30 cellular contexts compared by ENCODE assay signal in genomic region chr15:71883447-71883846, GRCh38.
DNase-seq lines count a peak whose midpoint lies in the region; ATAC-seq, FAIRE-seq and TF ChIP-seq lines count a peak whose summit lies in the region.
"Had no signal": no experiment of that assay in that cellular context is flagged by ENCODE, and none has a peak within 500 bp of the region (broad histone marks: within the 10 kb centered on the region; RNA-seq: fewer than 3 reads in every experiment).

No MANE protein-coding gene starts in this region.

- H2AFZ ChIP-seq in GM23338, result no peak overlapping the region

- H3K27me3 ChIP-seq in GM23338 (ENCODE audit: insufficient read depth), result no peaks in the 10 kb centered on the region
- no peaks in the 10 kb centered on the region for H3K27me3 ChIP-seq in naive thymus-derived CD4-positive, alpha-beta T cell (ENCODE audit: control insufficient read depth in 2 of 2, insufficient read depth in 2 of 2, low read length in 2 of 2)
- H3K27me3 ChIP-seq: BLaER1 treated with 17β-estradiol and CSF1 and Interleukin-3, amounts not matched to agents 10 nM and 100 nM; sigmoid colon; tibial nerve had no signal

- no peak overlapping the region for H3K4me3 Mint-ChIP-seq in GM23338
- no peak overlapping the region for H3K4me3 Mint-ChIP-seq in naive thymus-derived CD4-positive, alpha-beta T cell
- H3K4me3 Mint-ChIP-seq: activated CD4-positive, alpha-beta memory T cell treated with anti-CD3 and anti-CD28 coated beads for 36 hours; activated T-helper 1 cell treated with anti-CD3 and anti-CD28 coated beads, Interleukin-12 subunit alpha, Interleukin-12 subunit beta, Interleukin-2, Interleukin-4 antibody, amounts not matched to agents 30 ng/mL and 10 ng/mL and 1 ng/mL, durations not matched to agents 14 hours and 24 hours and 36 hours; dendritic cell treated with granulocyte-macrophage colony-stimulating factor and Interleukin-4, amounts not matched to agents 40 ng/mL and 50 ng/mL, for 4 days; nephron had no signal

- peak; percentile 90 for FAIRE-seq in GM19239 (lab: Jason Lieb, UNC)
- FAIRE-seq: G401.6, H54 had no signal

- no peak overlapping the region for H3K27ac ChIP-seq in GM23338 (ENCODE audit: low read depth)
- H3K27ac ChIP-seq in naive thymus-derived CD4-positive, alpha-beta T cell (ENCODE audit: low read depth, low read length), result no peak overlapping the region
- H3K27ac ChIP-seq: BLaER1 treated with 17β-estradiol and CSF1 and Interleukin-3, amounts not matched to agents 10 nM and 100 nM; sigmoid colon; tibial nerve had no signal

- intact Hi-C loops in naive thymus-derived CD4-positive, alpha-beta T cell (cut with micrococcal nuclease), result no loop called here

- H3K4me3 ChIP-seq in GM23338, result no peak overlapping the region
- H3K4me3 ChIP-seq in naive thymus-derived CD4-positive, alpha-beta T cell (ENCODE audit: low read length), result no peak overlapping the region
- H3K4me3 ChIP-seq: BLaER1 treated with 17β-estradiol and CSF1 and Interleukin-3, amounts not matched to agents 10 nM and 100 nM; sigmoid colon; tibial nerve had no signal

- peak overlapping the region; percentile 13; the same call in 1 of the 2 replicates for H3K4me2 ChIP-seq in GM23338
- H3K4me2 ChIP-seq: BLaER1 treated with 17β-estradiol and CSF1 and Interleukin-3, amounts not matched to agents 10 nM and 100 nM had no signal

- no peaks in the 10 kb centered on the region for H3K36me3 Mint-ChIP-seq in GM23338 (ENCODE audit: low read depth)
- H3K36me3 Mint-ChIP-seq in naive thymus-derived CD4-positive, alpha-beta T cell, result peaks cover 5 to 78% (median 48%) of the 10 kb centered on the region in 5 donors

- DNase-seq in GM19239 (ENCODE audit: insufficient read length, low spot score) (no peak), GM23338 (ENCODE audit: low spot score) (no peak), HT-29 (ENCODE audit: low spot score) (no peak), NK-92 (lab: John Stamatoyannopoulos, UW; ENCODE audit: unreplicated experiment) (no peak)
- DNase-seq in stimulated activated naive CD4-positive, alpha-beta T cell treated with Interleukin-2 at 50 U/mL for 16 hours (lab: John Stamatoyannopoulos, UW), result no peak
- no peak for DNase-seq in naive thymus-derived CD4-positive, alpha-beta T cell
- DNase-seq: activated CD4-positive, alpha-beta memory T cell treated with anti-CD3 and anti-CD28 coated beads for 36 hours; activated CD8-positive, alpha-beta memory T cell treated with anti-CD3 and anti-CD28 coated beads, Interleukin-2, amount 50 U/mL, for 48 hours; activated naive CD4-positive, alpha-beta T cell treated with Interleukin-2 at 50 U/mL for 16 hours; central memory CD4-positive, alpha-beta T cell; DMS79; erythroblast; glutamatergic neuron; NCI-H1930; NCI-H526; SHP77; sigmoid colon; stimulated activated CD4-positive, alpha-beta T cell treated with anti-CD3 and anti-CD28 coated beads, Interleukin-12 subunit alpha, Interleukin-12 subunit beta, amount 100 ng/mL, for 4 hours; stimulated activated CD4-positive, alpha-beta T cell treated with anti-CD3 and anti-CD28 coated beads, Interleukin-2, amount 100 ng/mL, for 48 hours; T-helper 2 cell had no signal

- H3K27ac Mint-ChIP-seq in GM23338, result no peak overlapping the region
- H3K27ac Mint-ChIP-seq in naive thymus-derived CD4-positive, alpha-beta T cell, result no peak overlapping the region
- H3K27ac Mint-ChIP-seq: activated CD4-positive, alpha-beta memory T cell treated with anti-CD3 and anti-CD28 coated beads for 36 hours; activated T-helper 1 cell treated with anti-CD3 and anti-CD28 coated beads, Interleukin-12 subunit alpha, Interleukin-12 subunit beta, Interleukin-2, Interleukin-4 antibody, amounts not matched to agents 30 ng/mL and 10 ng/mL and 1 ng/mL, durations not matched to agents 14 hours and 24 hours and 36 hours; dendritic cell treated with granulocyte-macrophage colony-stimulating factor and Interleukin-4, amounts not matched to agents 40 ng/mL and 50 ng/mL, for 4 days; nephron had no signal

- H3K9me2 ChIP-seq in GM23338 (ENCODE audit: insufficient read depth), result no peaks in the 10 kb centered on the region

- no peak for TF ChIP-seq CTCF in GM23338 (conservative IDR thresholded peaks at IDR 0.05; ENCODE audit: low read depth in 2 of 2)

- CTCF ChIA-PET in naive thymus-derived CD4-positive, alpha-beta T cell (lab: Charles Lee), result no interaction called here

- H3F3A ChIP-seq in GM23338 (replicated peaks; ENCODE audit: low read depth), result no peaks in the 10 kb centered on the region

- no peaks in the 10 kb centered on the region for H3K9me3 ChIP-seq in naive thymus-derived CD4-positive, alpha-beta T cell (ENCODE audit: control insufficient read depth in 2 of 3, low read length in 3 of 3)
- H3K9me3 ChIP-seq: BLaER1 treated with 17β-estradiol and CSF1 and Interleukin-3, amounts not matched to agents 10 nM and 100 nM; sigmoid colon; tibial nerve had no signal

- H3K4me1 ChIP-seq in GM23338 (ENCODE audit: insufficient read depth), result peaks cover 28% of the 10 kb centered on the region
- H3K4me1 ChIP-seq in naive thymus-derived CD4-positive, alpha-beta T cell (ENCODE audit: control insufficient read depth in 2 of 2, insufficient read depth in 2 of 2, low read length in 2 of 2), result no peaks in the 10 kb centered on the region
- H3K4me1 ChIP-seq: BLaER1 treated with 17β-estradiol and CSF1 and Interleukin-3, amounts not matched to agents 10 nM and 100 nM; sigmoid colon; tibial nerve had no signal

- POLR2A ChIA-PET in naive thymus-derived CD4-positive, alpha-beta T cell (lab: Charles Lee), result no interaction called here

- H3K79me2 ChIP-seq in GM23338 (replicated peaks; ENCODE audit: insufficient read depth), result no peaks in the 10 kb centered on the region

- ATAC-seq in GM23338 (no peak), HG03432 (IDR thresholded peaks at IDR 0.05; ENCODE audit: unreplicated experiment) (peak; percentile 79)
- no peak for ATAC-seq in naive thymus-derived CD4-positive, alpha-beta T cell
- ATAC-seq: activated CD4-positive, CD25-positive, alpha-beta regulatory T cell treated with anti-CD3 and anti-CD28 coated beads, Interleukin-2, amount 50 U/mL, for 24 hours; Panc1 had no signal

- H4K20me1 ChIP-seq in GM23338 (replicated peaks; ENCODE audit: insufficient read depth), result no peaks in the 10 kb centered on the region
- H4K20me1 ChIP-seq: BLaER1 treated with 17β-estradiol and CSF1 and Interleukin-3, amounts not matched to agents 10 nM and 100 nM had no signal

- peaks cover 26% of the 10 kb centered on the region for H3K4me1 Mint-ChIP-seq in GM23338
- no peaks in the 10 kb centered on the region for H3K4me1 Mint-ChIP-seq in naive thymus-derived CD4-positive, alpha-beta T cell
- H3K4me1 Mint-ChIP-seq: nephron had no signal

- no peaks in the 10 kb centered on the region for H3K27me3 Mint-ChIP-seq in GM23338 (ENCODE audit: insufficient read depth, low read depth, poor library complexity)
- no peaks in the 10 kb centered on the region for H3K27me3 Mint-ChIP-seq in naive thymus-derived CD4-positive, alpha-beta T cell
- H3K27me3 Mint-ChIP-seq: activated CD4-positive, alpha-beta memory T cell treated with anti-CD3 and anti-CD28 coated beads for 36 hours; dendritic cell treated with granulocyte-macrophage colony-stimulating factor and Interleukin-4, amounts not matched to agents 40 ng/mL and 50 ng/mL, for 4 days had no signal

- no peaks in the 10 kb centered on the region for H3K36me3 ChIP-seq in GM23338 (ENCODE audit: insufficient read depth)
- peaks cover 0 to 24% (median 13%) of the 10 kb centered on the region in 3 experiments for H3K36me3 ChIP-seq in naive thymus-derived CD4-positive, alpha-beta T cell (ENCODE audit: control insufficient read depth in 2 of 3, insufficient read depth in 3 of 3, low read length in 3 of 3)

- no peaks in the 10 kb centered on the region; the same call in 2 of the 3 replicates for H3K9me3 Mint-ChIP-seq in GM23338
- no peaks in the 10 kb centered on the region for H3K9me3 Mint-ChIP-seq in naive thymus-derived CD4-positive, alpha-beta T cell
- H3K9me3 Mint-ChIP-seq: activated CD4-positive, alpha-beta memory T cell treated with anti-CD3 and anti-CD28 coated beads for 36 hours; activated T-helper 1 cell treated with anti-CD3 and anti-CD28 coated beads, Interleukin-12 subunit alpha, Interleukin-12 subunit beta, Interleukin-2, Interleukin-4 antibody, amounts not matched to agents 30 ng/mL and 10 ng/mL and 1 ng/mL, durations not matched to agents 14 hours and 24 hours and 36 hours; dendritic cell treated with granulocyte-macrophage colony-stimulating factor and Interleukin-4, amounts not matched to agents 40 ng/mL and 50 ng/mL, for 4 days; nephron had no signal

TF ChIP-seq in GM23338, 12 proteins besides CTCF, POLR2A, EP300 and RAD21 (continues in another document):
- TF ChIP-seq REST (IDR thresholded peaks at IDR 0.05; ENCODE audit: unreplicated experiment) (no peak), ZNF114 (CRISPR knock-in tag; IDR thresholded peaks at IDR 0.05) (no peak), STAT1 (IDR thresholded peaks at IDR 0.05; ENCODE audit: unreplicated experiment) (no peak), EZH2phosphoT487 (IDR thresholded peaks at IDR 0.05; ENCODE audit: unreplicated experiment) (no peak), EZH2 (IDR thresholded peaks at IDR 0.05; ENCODE audit: low read depth, unreplicated experiment) (no peak), ZNF331 (CRISPR knock-in tag; IDR thresholded peaks at IDR 0.05; ENCODE audit: low read depth) (no peak), POLR2AphosphoS5 (IDR thresholded peaks at IDR 0.05; ENCODE audit: low read depth) (no peak)
